Comparison of ENCODE assay signal across 12 cellular contexts in the genomic region with DNA sequence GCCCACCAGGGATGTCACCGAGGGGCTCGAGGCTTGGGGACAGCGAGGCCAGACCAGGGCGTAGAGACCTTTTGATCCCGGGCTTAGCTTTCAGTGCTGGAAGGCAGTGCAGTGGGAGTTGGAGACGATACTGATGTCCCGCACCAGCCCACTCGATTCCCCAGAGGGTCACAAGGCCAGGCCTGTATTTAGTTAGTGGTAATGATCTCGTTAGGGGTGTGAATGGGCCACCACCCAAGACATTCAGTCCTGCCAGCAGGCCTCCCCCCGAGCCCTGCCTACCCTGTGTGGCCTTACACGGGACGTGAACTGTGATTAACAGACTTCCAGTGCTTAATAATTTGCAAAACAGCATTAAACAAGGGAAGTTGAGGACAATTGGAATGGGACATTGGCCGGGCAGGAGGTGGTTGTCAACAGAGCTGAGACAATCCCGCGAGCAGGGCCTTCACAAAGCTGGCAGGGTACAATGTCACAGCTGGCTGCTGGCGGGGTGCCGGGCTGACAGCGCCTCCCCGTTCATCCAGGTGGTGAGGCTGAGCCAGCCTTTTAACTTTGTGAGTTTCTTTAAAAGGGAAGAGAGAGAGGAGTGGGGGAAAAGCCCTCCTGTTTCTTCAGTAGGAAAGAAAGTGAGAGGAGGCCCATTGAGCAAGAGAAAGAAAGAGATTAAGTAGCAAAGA.
"Had no signal": no experiment of that assay in that cellular context is flagged by ENCODE, and none has a peak within 500 bp of the region (broad histone marks: within the 10 kb centered on the region; RNA-seq: fewer than 3 reads in every experiment).

No MANE protein-coding gene starts in this region.

- H3K4me1 ChIP-seq: upper lobe of left lung had no signal

- ATAC-seq: effector memory CD8-positive, alpha-beta T cell; sciatic nerve had no signal

- H3K27me3 ChIP-seq: ovary, upper lobe of left lung had no signal

- H3K4me3 ChIP-seq: ovary, upper lobe of left lung had no signal

- DNase-seq: activated CD4-positive, alpha-beta T cell treated with anti-CD3 and anti-CD28 coated beads for 1 hour; activated CD4-positive, alpha-beta T cell treated with anti-CD3 and anti-CD28 coated beads, Interleukin-2, amount 50 U/mL, for 4 hours; activated naive CD4-positive, alpha-beta T cell treated with Interleukin-2 at 50 U/mL for 16 hours; activated T-cell treated with anti-CD3 and anti-CD28 coated beads for 4 hours; aorta; cerebellar nuclear complex; effector memory CD8-positive, alpha-beta T cell; foreskin melanocyte; ovary had no signal

- H3K27ac ChIP-seq: epithelial cell of prostate, ovary, upper lobe of left lung had no signal

- H3K36me3 ChIP-seq: ovary, upper lobe of left lung had no signal

- H3K9me3 ChIP-seq: upper lobe of left lung had no signal
